10 cellular contexts compared by ENCODE assay signal in genomic region chr2:25976884-25977741, GRCh38. TPM values are rescaled to one million over a fixed set of nuclear protein-coding genes. Genes with fewer than 3 reads are reported as not detected.
DNase-seq lines count a peak whose midpoint lies in the region; ATAC-seq and TF ChIP-seq lines count a peak whose summit lies in the region.
"Had no signal": no experiment of that assay in that cellular context is flagged by ENCODE, and none has a peak within 500 bp of the region (broad histone marks: within the 10 kb centered on the region; RNA-seq: fewer than 3 reads in every experiment).

No MANE protein-coding gene starts in this region.

- no peak for TF ChIP-seq CTCF in HEK293 (tag by site-specific recombination; IDR thresholded peaks at IDR 0.05)
- no peak for TF ChIP-seq CTCF in spleen (IDR thresholded peaks at IDR 0.05 in 8 of 11, conservative IDR thresholded peaks at IDR 0.05 in 3 of 11)

- 89 to 92% (median 90%) methylated on average over 8 of the region's 8 CpGs for WGBS in spleen, 5 donors

- peaks cover 0 to 5% (median 0%) of the 10 kb centered on the region in 7 donors for H3K27me3 ChIP-seq in spleen (replicated peaks in 1 of 7)

- intact Hi-C loops in head of caudate nucleus (cut with DNase I), result no loop called here
- intact Hi-C loops in spleen (cut with DNase I; ENCODE audit: low total_unique reads), result no loop called here

- H3K4me1 ChIP-seq in HEK293 (ENCODE audit: control insufficient read depth, insufficient read depth, low read length) (peaks cover 8% of the 10 kb centered on the region), spleen (peaks cover 3 to 43% (median 23%) of the 10 kb centered on the region in 6 donors)

- CTCF ChIA-PET in HEK293 (lab: Yijun Ruan, JAX), result interaction anchor here (0.6 to 1.7 kb wide), 2 partner anchors 26 to 174 kb away, joined by 3 to 6 read pairs; no protein-coding TSS in a partner anchor

- peak in 30 of 42 donors; percentile 24 to 85 (median 49) for DNase-seq in head of caudate nucleus
- peak; percentile 29 for DNase-seq in spleen
- DNase-seq in NCI-H345 (lab: John Stamatoyannopoulos, UW), result no peak
- DNase-seq in DMS153 treated with DMSO at 0.1 percent for 48 hours (lab: John Stamatoyannopoulos, UW; ENCODE audit: unreplicated experiment), result no peak
- no peak for DNase-seq in NCI-H2196 (lab: John Stamatoyannopoulos, UW; ENCODE audit: unreplicated experiment)
- DNase-seq: activated CD4-positive, alpha-beta memory T cell treated with anti-CD3 and anti-CD28 coated beads for 36 hours; psoas muscle had no signal

- TF ChIP-seq POLR2A in spleen (IDR thresholded peaks at IDR 0.05), result no peak

- no peak overlapping the region for H3K4me3 ChIP-seq in HEK293 (ENCODE audit: low read depth, low read length)
- H3K4me3 ChIP-seq in spleen, result no peak overlapping the region
- H3K4me3 ChIP-seq: psoas muscle had no signal

- H3K9me3 ChIP-seq in HEK293 (ENCODE audit: control insufficient read depth, insufficient read depth, low read depth, low read length), result no peaks in the 10 kb centered on the region
- H3K9me3 ChIP-seq in spleen, result no peaks in the 10 kb centered on the region
- H3K9me3 ChIP-seq: psoas muscle had no signal

- H3K27ac ChIP-seq in HEK293 (ENCODE audit: extremely low read depth, low read depth, low read length) (no peak overlapping the region), spleen (no peak overlapping the region)
- H3K27ac ChIP-seq: psoas muscle had no signal

- ATAC-seq in SK-N-SH treated with all-trans-retinoic acid at 6 μM for 48 hours, result peak; percentile 74
- ATAC-seq: esophagus mucosa had no signal

- POLR2A ChIA-PET in HEK293 (lab: Yijun Ruan, JAX), result interaction anchor here (0.6 kb wide), 1 partner anchor 11 kb away, joined by 3 read pairs; no protein-coding TSS in a partner anchor

- H3K36me3 ChIP-seq in HEK293 (ENCODE audit: control insufficient read depth in 2 of 2, insufficient read depth in 1 of 2, low read length in 2 of 2), result peaks cover 0 to 11% of the 10 kb centered on the region in 2 experiments; a peak in 2 of 3 replicates
- peaks cover 0 to 5% (median 0%) of the 10 kb centered on the region in 6 donors for H3K36me3 ChIP-seq in spleen

TF ChIP-seq in HEK293, 187 proteins besides CTCF, POLR2A, EP300 and RAD21 (continues in another document):
- peak; percentile 50 for TF ChIP-seq ZFHX2 (tag by site-specific recombination; conservative IDR thresholded peaks at IDR 0.05)
- no peak for TF ChIP-seq ZNF175 (tag by site-specific recombination; IDR thresholded peaks at IDR 0.05)
- TF ChIP-seq PATZ1 (tag by site-specific recombination; IDR thresholded peaks at IDR 0.05), result peak; percentile 15; the same call in 1 of the 2 replicates
- TF ChIP-seq PRDM10 (tag by site-specific recombination; IDR thresholded peaks at IDR 0.05), result peak; percentile 74
- no peak for TF ChIP-seq ZNF664 (tag by site-specific recombination; IDR thresholded peaks at IDR 0.05)
- 0 out of 2 replicates have a peak, but pooled peaks have one; percentile 20 for TF ChIP-seq ZNF366 (tag by site-specific recombination; conservative IDR thresholded peaks at IDR 0.05)
- peak; percentile 54 for TF ChIP-seq EGR2 (tag by site-specific recombination; IDR thresholded peaks at IDR 0.05; ENCODE audit: low read depth)

TF ChIP-seq in SK-N-SH treated with all-trans-retinoic acid at 6 μM for 48 hours, 23 proteins besides CTCF, POLR2A, EP300 and RAD21:
- TF ChIP-seq ZFP30 (CRISPR knock-in tag; IDR thresholded peaks at IDR 0.05) (peak; percentile 31; the same call in 1 of the 2 replicates), ISL1 (CRISPR knock-in tag; IDR thresholded peaks at IDR 0.05) (peak; percentile 18; the same call in 1 of the 2 replicates), ARNTL (CRISPR knock-in tag; IDR thresholded peaks at IDR 0.05; ENCODE audit: borderline replicate concordance, low read depth) (no peak), SNAI2 (CRISPR knock-in tag; IDR thresholded peaks at IDR 0.05) (0 out of 2 replicates have a peak, but pooled peaks have one; percentile 19)

RNA-seq across cellular contexts. Expression of gene KIF3C, which starts 5.2 kb away (rescaled TPM):
- 1 to 10 TPM; 3.0 to 6.5 (median 4.7) TPM for total RNA-seq in spleen
- polyA plus RNA-seq in spleen, result under 1 TPM; 0.33 to 0.99 (median 0.49) TPM

RNA-seq across cellular contexts. Expression of gene RAB10, which starts 56.8 kb away (rescaled TPM):
- 100 to 1,000 TPM; 104 to 135 (median 123) TPM for total RNA-seq in spleen
- polyA plus RNA-seq in spleen, result 10 to 100 TPM; 24.4 to 42.4 (median 34.3) TPM

Comparison
In these comparisons a context has a peak if more than half of its experiments do, and no peak if none do; other contexts are left out.
1. DNase-seq: peak in head of caudate nucleus (30 of 42) and spleen (single experiment); none in NCI-H345 (single experiment), DMS153 treated with DMSO at 0.1 percent for 48 hours (single experiment) and NCI-H2196 (single experiment).
2. Of the 2 proteins assayed by ChIP-seq in both HEK293 and SK-N-SH treated with all-trans-retinoic acid at 6 μM for 48 hours: peak only in HEK293: PATZ1; only in SK-N-SH treated with all-trans-retinoic acid at 6 μM for 48 hours: none; in both: none; in neither: 1.